In genomic region chr5:52582313-52582712, GRCh38 we compare ENCODE assay signal across 27 cellular contexts.
DNase-seq lines count a peak whose midpoint lies in the region; ATAC-seq and TF ChIP-seq lines count a peak whose summit lies in the region.
"Had no signal": no experiment of that assay in that cellular context is flagged by ENCODE, and none has a peak within 500 bp of the region (broad histone marks: within the 10 kb centered on the region; RNA-seq: fewer than 3 reads in every experiment).

No MANE protein-coding gene starts in this region.

- H3F3A ChIP-seq in SK-N-SH (replicated peaks; ENCODE audit: insufficient read depth) (no peaks in the 10 kb centered on the region), MM.1S (ENCODE audit: insufficient read depth, low read length) (no peaks in the 10 kb centered on the region)

- H3K9me2 ChIP-seq in SK-N-SH (no peaks in the 10 kb centered on the region), MM.1S (replicated peaks; ENCODE audit: insufficient read depth, low read length) (no peaks in the 10 kb centered on the region)

- CTCF ChIA-PET in SK-N-SH (lab: Yijun Ruan, JAX): no interaction called here
- CTCF ChIA-PET in WTC11 (lab: Charles Lee): interaction anchor here (0.6 kb wide), 1 partner anchor 9 kb away, joined by 3 read pairs; no protein-coding TSS in a partner anchor

- no peaks in the 10 kb centered on the region; the same call in 1 of the 2 replicates for H3K4me1 Mint-ChIP-seq in WTC11
- no peaks in the 10 kb centered on the region for H3K4me1 Mint-ChIP-seq in glutamatergic neuron (ENCODE audit: low read depth, unreplicated experiment)

- no peak for TF ChIP-seq RAD21 in SK-N-SH (IDR thresholded peaks at IDR 0.05; ENCODE audit: low read length)

- no peaks in the 10 kb centered on the region for H3K27me3 ChIP-seq in SK-N-SH (ENCODE audit: insufficient read depth)
- H3K27me3 ChIP-seq in MM.1S (replicated peaks; ENCODE audit: insufficient read depth, low read length): no peaks in the 10 kb centered on the region
- no peaks in the 10 kb centered on the region for H3K27me3 ChIP-seq in stomach
- no peaks in the 10 kb centered on the region for H3K27me3 ChIP-seq in HAP-1 (ENCODE audit: low read depth)
- H3K27me3 ChIP-seq: BLaER1 treated with 17β-estradiol and CSF1 and Interleukin-3, amounts not matched to agents 10 nM and 100 nM; gastroesophageal sphincter had no signal

- H3K36me3 Mint-ChIP-seq in WTC11: no peaks in the 10 kb centered on the region
- H3K36me3 Mint-ChIP-seq in glutamatergic neuron (ENCODE audit: unreplicated experiment): no peaks in the 10 kb centered on the region
- H3K36me3 Mint-ChIP-seq: IgD-negative memory B cell; natural killer cell treated with Interleukin-12 subunit alpha and Interleukin-12 subunit beta and Interleukin-15 and Interleukin-18, amount 100 ng/mL, for 72 hours had no signal

- intact Hi-C loops in stomach (cut with DNase I; ENCODE audit: low total_unique reads): no loop called here

- H3K4me2 ChIP-seq in SK-N-SH (no peak overlapping the region), MM.1S (ENCODE audit: low read depth, low read length) (no peak overlapping the region)
- H3K4me2 ChIP-seq: BLaER1 treated with 17β-estradiol and CSF1 and Interleukin-3, amounts not matched to agents 10 nM and 100 nM had no signal

- H3K9me3 Mint-ChIP-seq in WTC11 (no peaks in the 10 kb centered on the region), glutamatergic neuron (ENCODE audit: unreplicated experiment) (no peaks in the 10 kb centered on the region)

- TF ChIP-seq EP300 in SK-N-SH (IDR thresholded peaks at IDR 0.05; ENCODE audit: borderline replicate concordance in 1 of 2, low read depth in 1 of 2, low read length in 1 of 2) (no peak), stomach (IDR thresholded peaks at IDR 0.05) (no peak)

- no peaks in the 10 kb centered on the region; the same call in 1 of the 2 replicates for H3K9me3 ChIP-seq in SK-N-SH
- H3K9me3 ChIP-seq in MM.1S (replicated peaks; ENCODE audit: insufficient read depth, low read length): no peaks in the 10 kb centered on the region
- H3K9me3 ChIP-seq in stomach: no peaks in the 10 kb centered on the region
- no peaks in the 10 kb centered on the region for H3K9me3 ChIP-seq in HAP-1
- H3K9me3 ChIP-seq: BLaER1 treated with 17β-estradiol and CSF1 and Interleukin-3, amounts not matched to agents 10 nM and 100 nM; gastroesophageal sphincter had no signal

- TF ChIP-seq CTCF in SK-N-SH (IDR thresholded peaks at IDR 0.05) (peak; percentile 18; the same call in 1 of the 2 replicates), MM.1S (IDR thresholded peaks at IDR 0.05; ENCODE audit: low read length) (peak; percentile 11; the same call in 1 of the 2 replicates), WTC11 (IDR thresholded peaks at IDR 0.05) (no peak), glutamatergic neuron (IDR thresholded peaks at IDR 0.05; ENCODE audit: partially characterized antibody, unreplicated experiment) (no peak), stomach (IDR thresholded peaks at IDR 0.05) (no peak)

- TF ChIP-seq POLR2A in stomach (IDR thresholded peaks at IDR 0.05): no peak

- H3K4me1 ChIP-seq in SK-N-SH (ENCODE audit: control insufficient read depth in 1 of 2, insufficient read depth in 2 of 2, low read depth in 1 of 2, low read length in 1 of 2) (no peaks in the 10 kb centered on the region; a peak in 2 of 4 replicates), MM.1S (ENCODE audit: low read length) (no peaks in the 10 kb centered on the region), stomach (peaks cover 0 to 9% (median 0%) of the 10 kb centered on the region in 4 donors), HAP-1 (no peaks in the 10 kb centered on the region)
- H3K4me1 ChIP-seq: gastroesophageal sphincter had no signal

- H3K4me3 ChIP-seq in SK-N-SH (ENCODE audit: low read depth in 2 of 2, low read length in 1 of 2) (no peak overlapping the region), MM.1S (ENCODE audit: low read length) (no peak overlapping the region), stomach (no peak overlapping the region), HAP-1 (no peak overlapping the region)
- H3K4me3 ChIP-seq: BLaER1 treated with 17β-estradiol and CSF1 and Interleukin-3, amounts not matched to agents 10 nM and 100 nM; gastroesophageal sphincter had no signal

- H3K27me3 Mint-ChIP-seq in WTC11 (ENCODE audit: low read depth) (no peaks in the 10 kb centered on the region), glutamatergic neuron (ENCODE audit: unreplicated experiment) (no peaks in the 10 kb centered on the region)
- H3K27me3 Mint-ChIP-seq: IgD-negative memory B cell; natural killer cell treated with Interleukin-12 subunit alpha and Interleukin-12 subunit beta and Interleukin-15 and Interleukin-18, amount 100 ng/mL, for 72 hours had no signal

- POLR2A ChIA-PET in SK-N-SH (lab: Yijun Ruan, JAX): no interaction called here
- POLR2A ChIA-PET in WTC11 (lab: Charles Lee): no interaction called here

- H3K9ac ChIP-seq in SK-N-SH: no peak overlapping the region
- no peak overlapping the region for H3K9ac ChIP-seq in MM.1S (ENCODE audit: low read length)
- H3K9ac ChIP-seq: BLaER1 treated with 17β-estradiol and CSF1 and Interleukin-3, amounts not matched to agents 10 nM and 100 nM had no signal

- H3K27ac ChIP-seq in SK-N-SH (ENCODE audit: low read depth in 2 of 2, low read length in 1 of 2): no peak overlapping the region
- H3K27ac ChIP-seq in MM.1S (ENCODE audit: low read length): no peak overlapping the region
- H3K27ac ChIP-seq in stomach: no peak overlapping the region
- H3K27ac ChIP-seq: BLaER1 treated with 17β-estradiol and CSF1 and Interleukin-3, amounts not matched to agents 10 nM and 100 nM; gastroesophageal sphincter had no signal

- H3K36me3 ChIP-seq in SK-N-SH (replicated peaks in 1 of 2; ENCODE audit: control insufficient read depth in 1 of 2, insufficient read depth in 2 of 2, low read length in 1 of 2) (no peaks in the 10 kb centered on the region), MM.1S (replicated peaks; ENCODE audit: insufficient read depth, low read length) (no peaks in the 10 kb centered on the region), stomach (no peaks in the 10 kb centered on the region), HAP-1 (replicated peaks) (no peaks in the 10 kb centered on the region)
- H3K36me3 ChIP-seq: BLaER1 treated with 17β-estradiol and CSF1 and Interleukin-3, amounts not matched to agents 10 nM and 100 nM; gastroesophageal sphincter had no signal

- in situ Hi-C loops in HAP-1 (cut with MboI; ENCODE audit: low sequenced_read_pairs): no loop called here

- H4K20me1 ChIP-seq in SK-N-SH (ENCODE audit: insufficient read depth) (no peaks in the 10 kb centered on the region), MM.1S (ENCODE audit: insufficient read depth, low read length) (no peaks in the 10 kb centered on the region)
- H4K20me1 ChIP-seq: BLaER1 treated with 17β-estradiol and CSF1 and Interleukin-3, amounts not matched to agents 10 nM and 100 nM had no signal

- WGBS in SK-N-SH (ENCODE audit: low lambda C conversion rate): 25% methylated on average over 3 of the region's 3 CpGs
- WGBS in stomach, 5 donors: 75 to 86% (median 82%) methylated on average over 3 of the region's 3 CpGs

- H2AFZ ChIP-seq in SK-N-SH (ENCODE audit: low read depth): no peak overlapping the region
- no peak overlapping the region for H2AFZ ChIP-seq in MM.1S (ENCODE audit: low read length)

- ATAC-seq in SK-N-SH treated with all-trans-retinoic acid at 6 μM for 48 hours (no peak), WTC11 (peak; percentile 65)
- ATAC-seq: gastroesophageal sphincter; left colon; natural killer cell treated with Interleukin-12 subunit alpha and Interleukin-12 subunit beta and Interleukin-15 and Interleukin-18, amount 100 ng/mL, for 72 hours; Right ventricle myocardium inferior had no signal

- no peak overlapping the region for H3K4me3 Mint-ChIP-seq in WTC11
- no peak overlapping the region for H3K4me3 Mint-ChIP-seq in glutamatergic neuron (ENCODE audit: unreplicated experiment)
- H3K4me3 Mint-ChIP-seq: IgD-negative memory B cell; natural killer cell treated with Interleukin-12 subunit alpha and Interleukin-12 subunit beta and Interleukin-15 and Interleukin-18, amount 100 ng/mL, for 72 hours had no signal

- DNase-seq in SK-N-SH: no peak
- no peak for DNase-seq in MM.1S
- peak; percentile 20 for DNase-seq in WTC11 (ENCODE audit: low spot score)
- no peak for DNase-seq in glutamatergic neuron
- no peak for DNase-seq in stomach
- DNase-seq in HAP-1 (ENCODE audit: low spot score in 2 of 2): no peak
- DNase-seq in OCI-M2 (lab: John Stamatoyannopoulos, UW; ENCODE audit: unreplicated experiment): no peak
- DNase-seq: 8988T; activated CD4-positive, alpha-beta T cell treated with anti-CD3 and anti-CD28 coated beads, Interleukin-2, amount 50 U/mL, for 48 hours; activated naive CD4-positive, alpha-beta T cell treated with Interleukin-2 at 50 U/mL for 16 hours; anterior cingulate cortex; caudate nucleus; DMS 273 treated with DMSO at 0.1 percent for 48 hours; left colon; MV-4-11; NCI-H187 treated with DMSO at 0.1 percent for 48 hours; NCI-H226; posterior cingulate gyrus; stimulated activated CD4-positive, alpha-beta T cell treated with anti-CD3 and anti-CD28 coated beads, Interleukin-1b, Interleukin-23, amount 100 ng/mL, for 48 hours; stimulated activated naive CD4-positive, alpha-beta T cell treated with Interleukin-2 at 50 U/mL for 16 hours; trophoblast cell had no signal

- H3K79me2 ChIP-seq in SK-N-SH (ENCODE audit: insufficient read depth) (no peaks in the 10 kb centered on the region), MM.1S (ENCODE audit: low read length) (no peaks in the 10 kb centered on the region)

- H3K27ac Mint-ChIP-seq in WTC11: no peak overlapping the region
- no peak overlapping the region for H3K27ac Mint-ChIP-seq in glutamatergic neuron (ENCODE audit: unreplicated experiment)
- H3K27ac Mint-ChIP-seq: IgD-negative memory B cell; natural killer cell treated with Interleukin-12 subunit alpha and Interleukin-12 subunit beta and Interleukin-15 and Interleukin-18, amount 100 ng/mL, for 72 hours had no signal

TF ChIP-seq in SK-N-SH, 30 proteins besides CTCF, POLR2A, EP300 and RAD21 (continues in another document):
- TF ChIP-seq FOSL2 (IDR thresholded peaks at IDR 0.05; ENCODE audit: borderline replicate concordance, low read depth): no peak
- no peak for TF ChIP-seq ELF1 (IDR thresholded peaks at IDR 0.05)
- TF ChIP-seq RFX5 (IDR thresholded peaks at IDR 0.05; ENCODE audit: low read length): no peak

TF ChIP-seq in SK-N-SH treated with all-trans-retinoic acid at 6 μM for 48 hours, 23 proteins besides CTCF, POLR2A, EP300 and RAD21:
- TF ChIP-seq ZNF565 (CRISPR knock-in tag; conservative IDR thresholded peaks at IDR 0.05; ENCODE audit: low read depth): no peak
- no peak for TF ChIP-seq GLIS3 (CRISPR knock-in tag; IDR thresholded peaks at IDR 0.05)

TF ChIP-seq in WTC11, 78 proteins besides CTCF, POLR2A, EP300 and RAD21:
- TF ChIP-seq ZNF263 (CRISPR knock-in tag; IDR thresholded peaks at IDR 0.05; ENCODE audit: low read depth): no peak
- no peak for TF ChIP-seq MAX (CRISPR knock-in tag; IDR thresholded peaks at IDR 0.05)
- TF ChIP-seq FOXJ3 (CRISPR knock-in tag; IDR thresholded peaks at IDR 0.05; ENCODE audit: borderline replicate concordance): no peak

Comparison
In these comparisons a context has a peak if more than half of its experiments do, and no peak if none do; other contexts are left out.
1. CTCF ChIP-seq: peak in SK-N-SH (single experiment) and MM.1S (single experiment); none in WTC11 (single experiment), glutamatergic neuron (single experiment) and stomach (0 of 7).
2. Of the 6 proteins assayed by ChIP-seq in both WTC11 and SK-N-SH: peak only in WTC11: none; only in SK-N-SH: CTCF; in both: none; in neither: 5.